13 cellular contexts compared by ENCODE assay signal in the genomic region with DNA sequence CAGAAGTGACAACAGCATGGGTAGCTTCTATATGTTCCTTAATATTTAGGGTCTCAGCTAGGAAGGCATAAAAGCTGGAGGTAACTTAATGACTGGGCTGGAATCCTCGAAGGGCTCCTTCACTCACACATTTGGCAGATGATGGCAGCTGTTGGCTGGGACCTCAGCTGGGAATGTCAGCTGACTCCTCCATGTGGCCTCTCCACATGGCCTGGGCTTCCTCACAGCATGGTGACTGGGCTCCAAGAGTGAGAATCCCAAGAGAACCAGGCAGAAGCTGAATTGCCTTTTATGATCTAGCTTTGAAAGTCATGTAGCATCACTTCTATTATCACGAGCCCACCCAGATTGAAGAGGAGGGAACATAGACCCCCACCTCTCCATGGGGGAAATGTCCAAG.
"Had no signal": no experiment of that assay in that cellular context is flagged by ENCODE, and none has a peak within 500 bp of the region (broad histone marks: within the 10 kb centered on the region; RNA-seq: fewer than 3 reads in every experiment).

No MANE protein-coding gene starts in this region.

- H3K4me3 Mint-ChIP-seq: nephron; T-helper 1 cell treated with Interleukin-12 subunit alpha and Interleukin-12 subunit beta and Interleukin-4 antibody, amounts not matched to agents 30 μg/mL and 1 μg/mL, for 36 hours; type B pancreatic cell; WTC11 had no signal

- DNase-seq: activated CD4-positive, alpha-beta T cell treated with anti-CD3 and anti-CD28 coated beads for 48 hours; activated naive CD4-positive, alpha-beta T cell treated with anti-CD3 and anti-CD28 coated beads, Interleukin-2, amount 50 U/mL, for 16 hours; activated T-cell treated with anti-CD3 and anti-CD28 coated beads for 4 hours; foreskin fibroblast; sigmoid colon; stimulated activated CD4-positive, alpha-beta T cell treated with anti-CD3 and anti-CD28 coated beads, Interleukin-12 subunit alpha, Interleukin-12 subunit beta, amount 100 ng/mL, for 4 hours; stimulated activated naive CD8-positive, alpha-beta T cell treated with anti-CD3 and anti-CD28 coated beads, Interleukin-15, Interleukin-2, amounts not matched to agents 100 U/mL and 50 U/mL, for 24 hours had no signal

- H3K36me3 Mint-ChIP-seq: WTC11 had no signal

- H3K27me3 Mint-ChIP-seq: type B pancreatic cell had no signal

- H3K9me3 Mint-ChIP-seq: nephron; T-helper 1 cell treated with Interleukin-12 subunit alpha and Interleukin-12 subunit beta and Interleukin-4 antibody, amounts not matched to agents 30 μg/mL and 1 μg/mL, for 36 hours; type B pancreatic cell; WTC11 had no signal

- H3K27ac Mint-ChIP-seq: T-helper 1 cell treated with Interleukin-12 subunit alpha and Interleukin-12 subunit beta and Interleukin-4 antibody, amounts not matched to agents 30 μg/mL and 1 μg/mL, for 36 hours; type B pancreatic cell; WTC11 had no signal

- H3K9me3 ChIP-seq: esophagus muscularis mucosa, sigmoid colon, suprapubic skin had no signal

- ATAC-seq: stimulated activated naive CD8-positive, alpha-beta T cell treated with anti-CD3 and anti-CD28 coated beads, Interleukin-15, Interleukin-2, amounts not matched to agents 100 U/mL and 50 U/mL, for 24 hours; WTC11 had no signal
